In genomic region chr3:100400782-100401673, GRCh38 we compare ENCODE assay signal across 1 cellular context.
TF ChIP-seq lines count a peak whose summit lies in the region.

LNP1 (plus strand) TSS chr3:100401539; CDS start chr3:100429730, 28,191 bp downstream.
TOMM70 (minus strand) TSS chr3:100401089; CDS start chr3:100400949, 140 bp downstream.

TF ChIP-seq in HepG2, 621 proteins besides CTCF, POLR2A, EP300 and RAD21 (continued from another document and continues in another):
- TF ChIP-seq MYNN (CRISPR knock-in tag; IDR thresholded peaks at IDR 0.05; ENCODE audit: low read depth) (0 out of 2 replicates have a peak, but pooled peaks have one; percentile 65), CREM (IDR thresholded peaks at IDR 0.05) (peak; percentile 81), CREM (CRISPR knock-in tag; IDR thresholded peaks at IDR 0.05) (no peak), MIER2 (CRISPR knock-in tag; IDR thresholded peaks at IDR 0.05) (no peak), ZNF281 (CRISPR knock-in tag; IDR thresholded peaks at IDR 0.05; ENCODE audit: borderline replicate concordance) (no peak), CBX1 (IDR thresholded peaks at IDR 0.05; ENCODE audit: low read depth) (no peak), SRY (CRISPR knock-in tag; IDR thresholded peaks at IDR 0.05) (peak; percentile 69), ZFP1 (CRISPR knock-in tag; IDR thresholded peaks at IDR 0.05) (no peak), KMT2A (CRISPR knock-in tag; IDR thresholded peaks at IDR 0.05) (peak; percentile 96), IRF2 (CRISPR knock-in tag; IDR thresholded peaks at IDR 0.05) (peak; percentile 57), ATF4 (CRISPR knock-in tag; IDR thresholded peaks at IDR 0.05) (peak in 1 of 2 experiments; percentile 48; a peak in 1 of 4 replicates), SETDB1 (CRISPR knock-in tag; IDR thresholded peaks at IDR 0.05; ENCODE audit: borderline replicate concordance) (no peak), NFAT5 (CRISPR knock-in tag; IDR thresholded peaks at IDR 0.05) (no peak), ZNF3 (CRISPR knock-in tag; IDR thresholded peaks at IDR 0.05) (no peak), ZMYM2 (CRISPR knock-in tag; IDR thresholded peaks at IDR 0.05) (no peak), NFKB2 (CRISPR knock-in tag; IDR thresholded peaks at IDR 0.05; ENCODE audit: borderline replicate concordance) (no peak; the same call in none of the 2 replicates), ZNF530 (CRISPR knock-in tag; IDR thresholded peaks at IDR 0.05; ENCODE audit: low read depth) (no peak), U2AF2 (IDR thresholded peaks at IDR 0.05; ENCODE audit: low read depth, low read length) (peak; percentile 52; the same call in 1 of the 2 replicates), TCF7 (IDR thresholded peaks at IDR 0.05; ENCODE audit: low read depth) (no peak), HMG20A (CRISPR knock-in tag; IDR thresholded peaks at IDR 0.05; ENCODE audit: borderline replicate concordance) (0 out of 2 replicates have a peak, but pooled peaks have one; percentile 5), MLX (CRISPR knock-in tag; IDR thresholded peaks at IDR 0.05) (no peak; the same call in 1 of the 2 replicates), MBD4 (IDR thresholded peaks at IDR 0.05; ENCODE audit: borderline replicate concordance, low read length) (no peak), ZNF691 (CRISPR knock-in tag; IDR thresholded peaks at IDR 0.05; ENCODE audit: borderline replicate concordance, low read depth) (no peak), BRCA1 (CRISPR knock-in tag; IDR thresholded peaks at IDR 0.05) (no peak), TBX3 (IDR thresholded peaks at IDR 0.05; ENCODE audit: borderline replicate concordance) (no peak), GATAD2A (CRISPR knock-in tag; IDR thresholded peaks at IDR 0.05) (no peak; the same call in 1 of the 2 replicates), DRAP1 (CRISPR knock-in tag; IDR thresholded peaks at IDR 0.05) (peak; percentile 98), ZNF639 (CRISPR knock-in tag; conservative IDR thresholded peaks at IDR 0.05) (no peak), HDAC1 (CRISPR knock-in tag; IDR thresholded peaks at IDR 0.05) (peak; percentile 58), CBX2 (IDR thresholded peaks at IDR 0.05; ENCODE audit: low read depth, low read length) (no peak), CBX2 (CRISPR knock-in tag; IDR thresholded peaks at IDR 0.05; ENCODE audit: low read depth) (no peak), ZNF136 (CRISPR knock-in tag; IDR thresholded peaks at IDR 0.05; ENCODE audit: low read depth) (peak; percentile 13; the same call in 1 of the 2 replicates), ZMYM4 (CRISPR knock-in tag; IDR thresholded peaks at IDR 0.05) (peak; percentile 79), ZNF740 (CRISPR knock-in tag; IDR thresholded peaks at IDR 0.05) (0 out of 2 replicates have a peak, but pooled peaks have one; percentile 12), ZBTB20 (CRISPR knock-in tag; IDR thresholded peaks at IDR 0.05; ENCODE audit: borderline replicate concordance, low read depth) (no peak; the same call in 1 of the 2 replicates), TEAD2 (CRISPR knock-in tag; IDR thresholded peaks at IDR 0.05) (no peak), KLF9 (CRISPR knock-in tag; IDR thresholded peaks at IDR 0.05; ENCODE audit: low read depth) (peak; percentile 96), ZFAT (CRISPR knock-in tag; conservative IDR thresholded peaks at IDR 0.05) (0 out of 2 replicates have a peak, but pooled peaks have one; percentile 30), ZNF546 (CRISPR knock-in tag; conservative IDR thresholded peaks at IDR 0.05) (peak; percentile 39; the same call in 1 of the 2 replicates), POGZ (CRISPR knock-in tag; IDR thresholded peaks at IDR 0.05) (peak; percentile 74), ZFP37 (CRISPR knock-in tag; IDR thresholded peaks at IDR 0.05; ENCODE audit: borderline replicate concordance) (no peak; the same call in 1 of the 2 replicates), STAG1 (CRISPR knock-in tag; IDR thresholded peaks at IDR 0.05) (peak; percentile 2; the same call in 1 of the 2 replicates), TAF1 (CRISPR knock-in tag; IDR thresholded peaks at IDR 0.05) (peak; percentile 82), BRF2 (CRISPR knock-in tag; IDR thresholded peaks at IDR 0.05) (no peak), CERS6 (CRISPR knock-in tag; IDR thresholded peaks at IDR 0.05) (no peak), SKI (IDR thresholded peaks at IDR 0.05; ENCODE audit: partially characterized antibody) (no peak)
